Comparison of ENCODE assay signal across 1 cellular context in genomic region chr10:103491729-103492364, GRCh38.
A peak's percentile ranks its signal among the peaks of the same experiment; 100 is the strongest.
TF ChIP-seq lines count a peak whose summit lies in the region.

No MANE protein-coding gene starts in this region.

TF ChIP-seq in A549, 52 proteins besides CTCF, POLR2A, EP300 and RAD21:
- TF ChIP-seq MAZ (IDR thresholded peaks at IDR 0.05; ENCODE audit: borderline replicate concordance, low read depth, low read length) (no peak), FOSB (CRISPR knock-in tag; IDR thresholded peaks at IDR 0.05) (no peak), FOSL2 (IDR thresholded peaks at IDR 0.05) (peak; percentile 57), FOSL2 (CRISPR knock-in tag; IDR thresholded peaks at IDR 0.05) (peak; percentile 61), USF2 (IDR thresholded peaks at IDR 0.05) (peak; percentile 59), MAX (IDR thresholded peaks at IDR 0.05) (peak; percentile 32), HOXB5 (CRISPR knock-in tag; IDR thresholded peaks at IDR 0.05) (no peak)
